Comparison of ENCODE assay signal across 9 cellular contexts in the genomic region with DNA sequence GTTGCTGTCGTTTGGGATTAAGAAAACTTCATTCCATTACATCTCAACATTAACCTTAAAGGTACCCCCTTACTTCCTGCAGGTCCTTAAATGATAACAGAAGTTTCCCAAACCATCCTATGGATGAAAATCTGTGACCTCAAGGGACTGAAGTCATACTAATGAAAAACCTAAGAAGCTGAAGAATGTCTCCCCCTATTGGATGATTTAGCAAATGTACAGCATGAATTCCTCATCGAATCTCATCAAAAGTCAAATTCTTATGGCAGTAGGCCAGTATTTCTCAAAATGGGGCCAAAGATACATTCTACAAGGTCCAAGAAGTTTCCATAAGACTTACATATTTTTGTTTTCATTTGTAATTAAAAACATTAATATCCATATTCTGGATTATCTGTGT. TPM values are rescaled to one million over a fixed set of nuclear protein-coding genes. Genes with fewer than 3 reads are reported as not detected.
DNase-seq lines count a peak whose midpoint lies in the region; ATAC-seq, FAIRE-seq and TF ChIP-seq lines count a peak whose summit lies in the region.
"Had no signal": no experiment of that assay in that cellular context is flagged by ENCODE, and none has a peak within 500 bp of the region (broad histone marks: within the 10 kb centered on the region; RNA-seq: fewer than 3 reads in every experiment).

No MANE protein-coding gene starts in this region.

- peak; percentile 48 for FAIRE-seq in D721Med (lab: Jason Lieb, UNC)

- H3K4me3 ChIP-seq in body of pancreas, result no peak overlapping the region
- H3K4me3 ChIP-seq in left ventricle myocardium inferior, result no peak overlapping the region

- intact Hi-C loops in body of pancreas (cut with DNase I) (no loop called here), left ventricle myocardium inferior (cut with micrococcal nuclease) (no loop called here)

- H3K27ac ChIP-seq in body of pancreas (no peak overlapping the region), left ventricle myocardium inferior (replicated peaks) (no peak overlapping the region)

- no peaks in the 10 kb centered on the region for H3K4me1 ChIP-seq in body of pancreas
- peaks cover 4% of the 10 kb centered on the region for H3K4me1 ChIP-seq in left ventricle myocardium inferior

- peak overlapping the region; percentile 19 for H3K27ac Mint-ChIP-seq in mesothelial cell of epicardium
- H3K27ac Mint-ChIP-seq in T-cell, result no peak overlapping the region

- H3K4me1 Mint-ChIP-seq in mesothelial cell of epicardium (peaks cover 12% of the 10 kb centered on the region), T-cell (peaks cover 6 to 21% (median 7%) of the 10 kb centered on the region in 3 donors)

- H3K27me3 Mint-ChIP-seq in mesothelial cell of epicardium (ENCODE audit: low read depth), result no peaks in the 10 kb centered on the region
- H3K27me3 Mint-ChIP-seq in T-cell, result no peaks in the 10 kb centered on the region

- no peaks in the 10 kb centered on the region for H3K9me3 Mint-ChIP-seq in mesothelial cell of epicardium
- H3K9me3 Mint-ChIP-seq in T-cell, result no peaks in the 10 kb centered on the region

- H3K27me3 ChIP-seq in body of pancreas, result no peaks in the 10 kb centered on the region
- no peaks in the 10 kb centered on the region for H3K27me3 ChIP-seq in left ventricle myocardium inferior (ENCODE audit: low read depth)

- H3K36me3 ChIP-seq in body of pancreas (replicated peaks in 1 of 2; ENCODE audit: insufficient read depth in 1 of 2, low read depth in 2 of 2), result peaks cover 0 to 33% of the 10 kb centered on the region in 2 donors
- H3K36me3 ChIP-seq in left ventricle myocardium inferior, result peaks cover 86% of the 10 kb centered on the region

- no peak overlapping the region for H3K4me3 Mint-ChIP-seq in mesothelial cell of epicardium
- H3K4me3 Mint-ChIP-seq in T-cell, result no peak overlapping the region

- POLR2A ChIA-PET in T-cell (lab: Charles Lee), result no interaction called here

- ATAC-seq in body of pancreas (no peak), T-cell (replicated peaks in 1 of 4) (no peak)

- CTCF ChIA-PET in T-cell (lab: Charles Lee), result interaction anchor here in 1 of 2 donors (0.6 to 0.9 kb wide), 2 partner anchors 9 to 67 kb away, joined by 3 read pairs; no protein-coding TSS in a partner anchor

- TF ChIP-seq POLR2A in body of pancreas (IDR thresholded peaks at IDR 0.05), result no peak

- H3K36me3 Mint-ChIP-seq in mesothelial cell of epicardium (peaks cover 41% of the 10 kb centered on the region), T-cell (peaks cover 63% of the 10 kb centered on the region)

- WGBS in body of pancreas, 2 donors, result 56 to 75% methylated on average over 2 of the region's 2 CpGs

- H3K9me3 ChIP-seq in body of pancreas (no peaks in the 10 kb centered on the region), left ventricle myocardium inferior (replicated peaks) (no peaks in the 10 kb centered on the region)

- TF ChIP-seq CTCF in D721Med (IDR thresholded peaks at IDR 0.05; ENCODE audit: insufficient read depth, missing control alignments), result peak; percentile 29
- peak in 4 of 7 experiments; percentile 6 to 17 (median 13) for TF ChIP-seq CTCF in body of pancreas (IDR thresholded peaks at IDR 0.05)
- TF ChIP-seq CTCF in mesothelial cell of epicardium (IDR thresholded peaks at IDR 0.05; ENCODE audit: unreplicated experiment), result peak; percentile 43
- TF ChIP-seq CTCF in left ventricle myocardium inferior (IDR thresholded peaks at IDR 0.05; ENCODE audit: borderline replicate concordance), result no peak

- DNase-seq in D721Med (ENCODE audit: insufficient read length, low spot score) (no peak), LHCN-M2 (ENCODE audit: low read depth) (peak; percentile 56), body of pancreas (no peak), mesothelial cell of epicardium (ENCODE audit: low spot score in 2 of 2, unreplicated experiment in 2 of 2) (no peak), middle frontal gyrus (ENCODE audit: extremely low spot score, low spot score) (no peak), left ventricle myocardium inferior (no peak), T-cell (no peak)
- no peak for DNase-seq in activated CD8-positive, alpha-beta memory T cell treated with anti-CD3 and anti-CD28 coated beads for 24 hours
- DNase-seq: activated naive CD4-positive, alpha-beta T cell had no signal

RNA-seq across cellular contexts. Expression of gene SCO1, which starts 13.5 kb away (rescaled TPM):
- total RNA-seq in LHCN-M2 (2014; rRNA removed), result 37.0 and 40.7 TPM in 2 replicates
- polyA plus RNA-seq in LHCN-M2 (2012), result 18.9 TPM
- total RNA-seq in body of pancreas, result 10 to 100 TPM; 20.5 to 46.5 TPM
- 29.0 to 30.7 TPM (median 29.8 TPM) in 3 replicates for total RNA-seq in mesothelial cell of epicardium
- 36.8 TPM for total RNA-seq in left ventricle myocardium inferior
- total RNA-seq in T-cell, result 10 to 100 TPM; 15.7 to 33.3 (median 28.8) TPM

RNA-seq across cellular contexts. Expression of gene ADPRM, which starts 13.5 kb away (rescaled TPM):
- total RNA-seq in LHCN-M2 (2014; rRNA removed) (7.3 and 9.4 TPM in 2 replicates), body of pancreas (1 to 10 TPM; 2.3 to 6.2 TPM), mesothelial cell of epicardium (9.1 to 12.2 TPM (median 11.5 TPM) in 3 replicates), left ventricle myocardium inferior (4.2 TPM), T-cell (10 to 100 TPM; 22.0 to 46.5 (median 31.7) TPM)
- polyA plus RNA-seq in LHCN-M2 (2012), result 6.0 TPM

RNA-seq across cellular contexts. Expression of gene MYH3, which starts 26.7 kb away (rescaled TPM):
- total RNA-seq in LHCN-M2 (2014; rRNA removed) (0.19 and 0.40 TPM in 2 replicates), body of pancreas (1 to 10 TPM; 1.6 to 4.0 TPM), mesothelial cell of epicardium (3.7 to 4.3 TPM (median 3.7 TPM) in 3 replicates), left ventricle myocardium inferior (0.88 TPM), T-cell (10 to 100 TPM in 3 of 5 donors, 1 to 10 TPM in 2; 6.6 to 12.1 (median 11.1) TPM)
- polyA plus RNA-seq in LHCN-M2 (2012), result 0.23 TPM

RNA-seq across cellular contexts. Expression of gene TMEM220, which starts 46.0 kb away (rescaled TPM):
- total RNA-seq in LHCN-M2 (2014; rRNA removed) (2.4 and 4.8 TPM in 2 replicates), body of pancreas (10 to 100 TPM in 1 of 2 donors, 1 to 10 TPM in 1; 4.4 to 11.5 TPM), mesothelial cell of epicardium (3.9 to 5.7 TPM (median 4.9 TPM) in 3 replicates), left ventricle myocardium inferior (6.4 TPM), T-cell (1 to 10 TPM; 1.8 to 4.7 (median 3.5) TPM)
- polyA plus RNA-seq in LHCN-M2 (2012), result 3.2 TPM
